17 cellular contexts compared by ENCODE assay signal in genomic region chr11:116697639-116698038, GRCh38.
DNase-seq lines count a peak whose midpoint lies in the region; FAIRE-seq and TF ChIP-seq lines count a peak whose summit lies in the region.
"Had no signal": no experiment of that assay in that cellular context is flagged by ENCODE, and none has a peak within 500 bp of the region (broad histone marks: within the 10 kb centered on the region; RNA-seq: fewer than 3 reads in every experiment).

No MANE protein-coding gene starts in this region.

- H3K79me1 ChIP-seq in H1 (ENCODE audit: low read depth, low read length): no peaks in the 10 kb centered on the region
- H3K79me1 ChIP-seq in trophoblast cell (ENCODE audit: low read length): no peaks in the 10 kb centered on the region

- 0 out of 2 replicates have a peak overlapping the region, but pooled peaks have one; percentile 42 for H2BK12ac ChIP-seq in H1 (ENCODE audit: low read depth, low read length)
- H2BK12ac ChIP-seq in trophoblast cell (ENCODE audit: low read length): no peak overlapping the region

- no peak overlapping the region for H4K8ac ChIP-seq in H1 (ENCODE audit: extremely low read depth, insufficient read depth, low read length)
- H4K8ac ChIP-seq in trophoblast cell (ENCODE audit: low read depth, low read length): no peak overlapping the region

- H4K20me1 ChIP-seq in H1 (replicated peaks in 1 of 2; ENCODE audit: control insufficient read depth in 1 of 2, insufficient read depth in 2 of 2, low read length in 2 of 2): no peaks in the 10 kb centered on the region

- H3K23ac ChIP-seq in H1 (ENCODE audit: insufficient read length) (no peak overlapping the region), trophoblast cell (ENCODE audit: low read length) (no peak overlapping the region)

- no peak overlapping the region for H2AFZ ChIP-seq in H1 (ENCODE audit: low read length)
- H2AFZ ChIP-seq in trophoblast cell (ENCODE audit: insufficient read depth, low read length, poor library complexity): no peak overlapping the region

- H3K27ac ChIP-seq in H1 (ENCODE audit: low read depth, low read length): no peak overlapping the region
- no peak overlapping the region for H3K27ac ChIP-seq in trophoblast cell (ENCODE audit: low read depth, low read length)

- H3K9me3 ChIP-seq in H1 (ENCODE audit: insufficient read depth in 2 of 2, low read depth in 1 of 2, low read length in 1 of 2) (no peaks in the 10 kb centered on the region), trophoblast cell (ENCODE audit: insufficient read depth, low read depth, low read length) (no peaks in the 10 kb centered on the region)

- TF ChIP-seq POLR2A in H1 (IDR thresholded peaks at IDR 0.05; ENCODE audit: control extremely low read depth in 1 of 2, low read depth in 2 of 2, low read length in 2 of 2): no peak

- H3K4me2 ChIP-seq in H1 (ENCODE audit: insufficient read depth in 1 of 2, low read depth in 2 of 2, low read length in 2 of 2) (no peak overlapping the region), trophoblast cell (ENCODE audit: low read length) (no peak overlapping the region)

- H3K18ac ChIP-seq in H1 (ENCODE audit: extremely low read depth, low read length): no peak overlapping the region
- H3K18ac ChIP-seq in trophoblast cell (ENCODE audit: low read length): no peak overlapping the region

- H3K4ac ChIP-seq in H1 (replicated peaks; ENCODE audit: insufficient read length, low read depth, low read length) (no peak overlapping the region), trophoblast cell (ENCODE audit: low read depth, low read length) (no peak overlapping the region)

- no peak overlapping the region for H4K91ac ChIP-seq in H1 (replicated peaks; ENCODE audit: insufficient read length, low read length)
- H4K91ac ChIP-seq in trophoblast cell (ENCODE audit: low read depth, low read length): no peak overlapping the region

- POLR2A ChIA-PET in H1 (lab: Charles Lee; ENCODE audit: partially characterized antibody): interaction anchor here (1.6 kb wide), 1 partner anchor 10 kb away, joined by 7 read pairs; no protein-coding TSS in a partner anchor

- H3K27me3 Mint-ChIP-seq in neural crest cell (ENCODE audit: low read depth): no peaks in the 10 kb centered on the region
- H3K27me3 Mint-ChIP-seq in type B pancreatic cell: peaks cover 4% of the 10 kb centered on the region

- H4K5ac ChIP-seq in H1 (ENCODE audit: insufficient read length, low read depth, low read length): no peak overlapping the region

- H3K9ac ChIP-seq in H1 (replicated peaks in 1 of 4; ENCODE audit: extremely low read depth in 1 of 4, low read depth in 3 of 4, low read length in 3 of 4): no peak overlapping the region
- H3K9ac ChIP-seq in trophoblast cell (ENCODE audit: low read length): no peak overlapping the region

- H3K4me1 Mint-ChIP-seq in neural crest cell: no peaks in the 10 kb centered on the region
- H3K4me1 Mint-ChIP-seq in type B pancreatic cell (ENCODE audit: unreplicated experiment): no peaks in the 10 kb centered on the region

- peak; percentile 11 for DNase-seq in activated CD8-positive, alpha-beta memory T cell treated with anti-CD3 and anti-CD28 coated beads for 24 hours
- no peak for DNase-seq in activated CD8-positive, alpha-beta memory T cell treated with anti-CD3 and anti-CD28 coated beads, Interleukin-2, amount 50 U/mL, for 48 hours
- DNase-seq in H1 (ENCODE audit: low read depth in 1 of 2, low spot score in 2 of 2) (peak in 1 of 2 experiments; percentile 29), neural crest cell (ENCODE audit: low read depth, low spot score) (no peak), type B pancreatic cell (ENCODE audit: extremely low spot score, unreplicated experiment) (peak; percentile 34), dedifferentiated amniotic fluid mesenchymal stem cell (ENCODE audit: extremely low spot score) (no peak), trophoblast cell (no peak), NCI-H524 treated with DMSO at 0.1 percent for 48 hours (lab: John Stamatoyannopoulos, UW) (no peak)
- DNase-seq: 8988T, GDM1, NCI-H1105 treated with DMSO at 0.1 percent for 48 hours, NCI-H1694, NCI-H2081 treated with DMSO at 0.1 percent for 48 hours, NCI-H774, OCI-M1, SHP77 treated with DMSO at 0.1 percent for 48 hours had no signal

- H3K36me3 Mint-ChIP-seq in neural crest cell (ENCODE audit: low read depth) (no peaks in the 10 kb centered on the region), type B pancreatic cell (no peaks in the 10 kb centered on the region)

- H3K23me2 ChIP-seq in H1 (ENCODE audit: low read depth, low read length): no peaks in the 10 kb centered on the region; the same call in 1 of the 2 replicates

- no peak for FAIRE-seq in H1 (lab: Jason Lieb, UNC)
- FAIRE-seq: K562 had no signal

- H2BK20ac ChIP-seq in H1 (ENCODE audit: low read length): no peak overlapping the region

- H3K4me3 ChIP-seq in H1 (ENCODE audit: extremely low read depth in 1 of 4, insufficient read depth in 2 of 4, low read depth in 3 of 4, low read length in 4 of 4) (no peak overlapping the region), trophoblast cell (ENCODE audit: low read depth, low read length) (no peak overlapping the region)
- H3K4me3 ChIP-seq: K562 had no signal

- peaks cover 2% of the 10 kb centered on the region for H3K9me3 Mint-ChIP-seq in neural crest cell
- H3K9me3 Mint-ChIP-seq in type B pancreatic cell: no peaks in the 10 kb centered on the region

- CTCF ChIA-PET in H1 (lab: Charles Lee; ENCODE audit: partially characterized antibody): interaction anchor here (0.6 to 3.8 kb wide), 5 partner anchors 11 to 481 kb away, joined by 3 to 21 read pairs (median 3); no protein-coding TSS in a partner anchor

- H2BK120ac ChIP-seq in H1 (replicated peaks; ENCODE audit: low read depth, low read length) (no peak overlapping the region), trophoblast cell (ENCODE audit: insufficient read depth, low read length, poor library complexity) (no peak overlapping the region)

- no peak for TF ChIP-seq RAD21 in H1 (IDR thresholded peaks at IDR 0.05 in 1 of 2, conservative IDR thresholded peaks at IDR 0.05 in 1 of 2; ENCODE audit: low read depth in 2 of 2, low read length in 2 of 2)

- peaks cover 3 to 11% (median 6%) of the 10 kb centered on the region in 4 experiments for H3K4me1 ChIP-seq in H1 (replicated peaks in 1 of 4; ENCODE audit: control insufficient read depth in 3 of 4, insufficient read depth in 4 of 4, low read length in 3 of 4)
- H3K4me1 ChIP-seq in trophoblast cell (ENCODE audit: control insufficient read depth in 1 of 2, insufficient read depth in 2 of 2, low read length in 2 of 2): peaks cover 4 to 7% of the 10 kb centered on the region in 2 experiments

- H3K36me3 ChIP-seq in H1 (ENCODE audit: control insufficient read depth in 2 of 4, insufficient read depth in 4 of 4, low read length in 3 of 4): no peaks in the 10 kb centered on the region
- no peaks in the 10 kb centered on the region for H3K36me3 ChIP-seq in trophoblast cell (ENCODE audit: control insufficient read depth in 1 of 2, insufficient read depth in 2 of 2, low read length in 2 of 2)

- TF ChIP-seq CTCF in H1 (IDR thresholded peaks at IDR 0.05; ENCODE audit: control extremely low read depth in 1 of 3, insufficient read depth in 1 of 3, low read depth in 1 of 3, low read length in 3 of 3) (no peak), neural crest cell (conservative IDR thresholded peaks at IDR 0.05) (no peak), type B pancreatic cell (conservative IDR thresholded peaks at IDR 0.05) (no peak)

- H3K14ac ChIP-seq in H1 (ENCODE audit: insufficient read length) (no peak overlapping the region), trophoblast cell (ENCODE audit: low read length) (no peak overlapping the region)

- WGBS in H1 (ENCODE audit: extremely low coverage in 1 of 2, insufficient coverage in 1 of 2, insufficient read length in 1 of 2, insufficient replicate concordance in 2 of 2, low coverage in 1 of 2, low lambda C conversion rate in 2 of 2, missing lambda C conversion rate in 1 of 2), 2 experiments: 96% methylated on average over 7 of the region's 7 CpGs; no CpG with 5 or more reads in 1 of the 2 experiments
- no CpG with 5 or more reads among the region's 7 CpGs for WGBS in trophoblast cell (ENCODE audit: extremely low coverage, insufficient coverage, insufficient read length)

- H3K4me3 Mint-ChIP-seq in neural crest cell (no peak overlapping the region), type B pancreatic cell (no peak overlapping the region)

- H2AK5ac ChIP-seq in H1 (ENCODE audit: low read depth, low read length) (no peak overlapping the region), trophoblast cell (ENCODE audit: low read length) (no peak overlapping the region)

- no peaks in the 10 kb centered on the region for H3K27me3 ChIP-seq in H1 (replicated peaks in 1 of 4; ENCODE audit: control insufficient read depth in 3 of 4, extremely low read depth in 1 of 4, insufficient read depth in 3 of 4, low read length in 3 of 4)
- H3K27me3 ChIP-seq in trophoblast cell (ENCODE audit: insufficient read depth, low read length): no peaks in the 10 kb centered on the region

- H3K79me2 ChIP-seq in H1 (ENCODE audit: control insufficient read depth in 1 of 2, insufficient read depth in 2 of 2, low read length in 2 of 2) (no peaks in the 10 kb centered on the region), trophoblast cell (ENCODE audit: control insufficient read depth, insufficient read depth, low read length, poor library complexity) (no peaks in the 10 kb centered on the region)

- H3K27ac Mint-ChIP-seq in neural crest cell (ENCODE audit: unreplicated experiment): peak overlapping the region; percentile 35
- H3K27ac Mint-ChIP-seq in type B pancreatic cell: no peak overlapping the region

- H2BK15ac ChIP-seq in H1 (ENCODE audit: low read length): peak overlapping the region; percentile 92; the same call in 1 of the 2 replicates

- TF ChIP-seq EP300 in H1 (IDR thresholded peaks at IDR 0.05; ENCODE audit: borderline replicate concordance in 1 of 2, low read depth in 2 of 2, low read length in 2 of 2): no peak

- H3K56ac ChIP-seq in H1 (replicated peaks; ENCODE audit: insufficient read length, low read depth, low read length): no peak overlapping the region

- H2BK5ac ChIP-seq in H1 (ENCODE audit: low read depth, low read length) (no peak overlapping the region), trophoblast cell (ENCODE audit: low read depth, low read length, poor library complexity) (no peak overlapping the region)

- H4K12ac ChIP-seq in trophoblast cell (ENCODE audit: low read depth, low read length): no peak overlapping the region

TF ChIP-seq in H1, 55 proteins besides CTCF, POLR2A, EP300 and RAD21 (continues in another document):
- no peak for TF ChIP-seq USF2 (IDR thresholded peaks at IDR 0.05; ENCODE audit: low read length)
- no peak for TF ChIP-seq SP4 (IDR thresholded peaks at IDR 0.05; ENCODE audit: low read length)
- no peak for TF ChIP-seq POLR2AphosphoS5 (IDR thresholded peaks at IDR 0.05; ENCODE audit: low read depth, low read length)
- no peak for TF ChIP-seq CHD1 (IDR thresholded peaks at IDR 0.05; ENCODE audit: low read depth, low read length)

Comparison
In these comparisons a context has a peak if more than half of its experiments do, and no peak if none do; other contexts are left out.
1. DNase-seq: peak in activated CD8-positive, alpha-beta memory T cell treated with anti-CD3 and anti-CD28 coated beads for 24 hours (single experiment) and type B pancreatic cell (single experiment); none in activated CD8-positive, alpha-beta memory T cell treated with anti-CD3 and anti-CD28 coated beads, Interleukin-2, amount 50 U/mL, for 48 hours (single experiment), neural crest cell (single experiment), dedifferentiated amniotic fluid mesenchymal stem cell (single experiment), trophoblast cell (0 of 2) and NCI-H524 treated with DMSO at 0.1 percent for 48 hours (single experiment).